In the genomic region with DNA sequence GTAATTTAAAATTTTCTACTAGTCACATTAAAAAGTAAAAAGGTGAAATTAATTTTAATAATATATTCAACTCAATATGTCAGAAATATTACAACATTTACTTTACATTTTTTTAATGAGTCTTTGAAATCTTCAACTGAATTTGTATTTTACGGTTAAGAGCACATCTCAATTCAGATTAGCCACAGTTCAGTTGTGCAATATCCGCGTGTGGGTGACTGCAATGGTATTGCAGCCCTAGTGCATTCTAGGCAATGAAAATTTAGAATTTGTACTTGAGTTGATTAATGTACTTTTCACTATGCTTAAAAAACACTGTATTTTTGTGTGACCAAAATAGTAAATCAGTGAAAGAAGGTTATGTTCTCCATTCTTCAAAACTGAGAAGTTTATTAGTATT, we compare ENCODE assay signal across 29 cellular contexts. TPM values are rescaled to one million over a fixed set of nuclear protein-coding genes. Genes with fewer than 3 reads are reported as not detected.
DNase-seq lines count a peak whose midpoint lies in the region; ATAC-seq, FAIRE-seq and TF ChIP-seq lines count a peak whose summit lies in the region.
"Had no signal": no experiment of that assay in that cellular context is flagged by ENCODE, and none has a peak within 500 bp of the region (broad histone marks: within the 10 kb centered on the region; RNA-seq: fewer than 3 reads in every experiment).

No MANE protein-coding gene starts in this region.

- no peaks in the 10 kb centered on the region for H3K27me3 ChIP-seq in spleen (replicated peaks in 1 of 7)
- H3K27me3 ChIP-seq: gastrocnemius medialis had no signal

- H3K4me1 ChIP-seq in spleen = peaks cover 0 to 19% (median 4%) of the 10 kb centered on the region in 6 donors
- H3K4me1 ChIP-seq: gastrocnemius medialis had no signal

- H3K27ac ChIP-seq in spleen = peak overlapping the region in 7 of 8 donors; percentile 6 to 87 (median 64)
- H3K27ac ChIP-seq: 22Rv1, coronary artery, gastrocnemius medialis, WERI-Rb-1 had no signal

- ATAC-seq in HG03432 (IDR thresholded peaks at IDR 0.05; ENCODE audit: unreplicated experiment) = no peak
- ATAC-seq in GM19035 (IDR thresholded peaks at IDR 0.05; ENCODE audit: unreplicated experiment) = no peak
- ATAC-seq: activated T-cell treated with anti-CD3 and anti-CD28 coated beads, Interleukin-2, amount 50 U/mL, for 4 hours; effector memory CD8-positive, alpha-beta T cell; gastrocnemius medialis; HCT116; sciatic nerve had no signal

- no peaks in the 10 kb centered on the region for H3K9me3 ChIP-seq in spleen
- H3K9me3 ChIP-seq: gastrocnemius medialis had no signal

- no peak for TF ChIP-seq CTCF in choroid plexus epithelial cell (conservative IDR thresholded peaks at IDR 0.05; ENCODE audit: low read depth, low read length)
- no peak for TF ChIP-seq CTCF in spleen (IDR thresholded peaks at IDR 0.05 in 8 of 11, conservative IDR thresholded peaks at IDR 0.05 in 3 of 11)

- peaks cover 0 to 66% (median 34%) of the 10 kb centered on the region in 6 donors for H3K36me3 ChIP-seq in spleen

- no peak for FAIRE-seq in GM12892 (lab: Jason Lieb, UNC)
- FAIRE-seq: D721Med, HTR-8/SVneo had no signal

- 58 to 81% (median 67%) methylated on average over 3 of the region's 3 CpGs for WGBS in spleen, 5 donors

- H3K4me3 ChIP-seq in choroid plexus epithelial cell (ENCODE audit: low read depth, low read length) (no peak overlapping the region), spleen (peak overlapping the region in 1 of 8 donors; percentile 47)
- H3K4me3 ChIP-seq: coronary artery, gastrocnemius medialis had no signal

- intact Hi-C loops in spleen (cut with DNase I; ENCODE audit: low total_unique reads) = no loop called here

- peak; percentile 18 for DNase-seq in NK-92 treated with Interleukin-12 subunit alpha and Interleukin-12 subunit beta, amount 100 ng/mL, for 24 hours (lab: John Stamatoyannopoulos, UW)
- DNase-seq in NK-92 (lab: John Stamatoyannopoulos, UW; ENCODE audit: unreplicated experiment) (no peak), NOMO-1 treated with DMSO at 0.1 percent for 48 hours (lab: John Stamatoyannopoulos, UW; ENCODE audit: unreplicated experiment) (peak; percentile 85), choroid plexus epithelial cell (ENCODE audit: low read depth) (peak; percentile 13), spleen (peak; percentile 40), GM12892 (ENCODE audit: insufficient read length) (no peak)
- DNase-seq: activated CD4-positive, alpha-beta T cell treated with anti-CD3 and anti-CD28 coated beads for 48 hours; activated naive CD4-positive, alpha-beta T cell treated with Interleukin-2 at 50 U/mL for 16 hours; activated T-cell treated with anti-CD3 and anti-CD28 coated beads, Interleukin-2, amount 50 U/mL, for 4 hours; amniotic stem cell; effector memory CD8-positive, alpha-beta T cell; erythroblast; gastrocnemius medialis; KG1; NCI-H1048; NCI-H1694 treated with DMSO at 0.1 percent for 48 hours; NCI-H2171 treated with DMSO at 0.1 percent for 48 hours; NCI-H524; stimulated activated naive CD4-positive, alpha-beta T cell; T-helper 9 cell; WERI-Rb-1 had no signal

- TF ChIP-seq POLR2A in spleen (IDR thresholded peaks at IDR 0.05) (no peak), GM12892 (IDR thresholded peaks at IDR 0.05; ENCODE audit: low read depth, low read length) (no peak)

RNA-seq across cellular contexts. Expression of a gene that starts 57.3 kb away (rescaled TPM):
- 10 to 100 TPM; 27.0 to 37.0 (median 29.7) TPM for total RNA-seq in spleen
- 10 to 100 TPM; 13.4 to 16.5 (median 15.2) TPM for polyA plus RNA-seq in spleen
- polyA plus RNA-seq in GM12892 (2012; ENCODE audit: missing spikeins) = 15.8 TPM

RNA-seq across cellular contexts. Expression of a gene that starts 57.3 kb away (rescaled TPM):
- total RNA-seq in spleen = 10 to 100 TPM; 31.1 to 64.8 (median 49.4) TPM
- polyA plus RNA-seq in spleen = 10 to 100 TPM; 46.4 to 63.8 (median 62.4) TPM
- 29.7 TPM for polyA plus RNA-seq in GM12892 (2012; ENCODE audit: missing spikeins)

Comparison
In these comparisons a context has a peak if more than half of its experiments do, and no peak if none do; other contexts are left out.
1. DNase-seq: peak in NK-92 treated with Interleukin-12 subunit alpha and Interleukin-12 subunit beta, amount 100 ng/mL, for 24 hours (single experiment), NOMO-1 treated with DMSO at 0.1 percent for 48 hours (single experiment), choroid plexus epithelial cell (single experiment) and spleen (single experiment); none in NK-92 (single experiment) and GM12892 (single experiment).